ENCODE assay signal across 1 cellular context in the genomic region with DNA sequence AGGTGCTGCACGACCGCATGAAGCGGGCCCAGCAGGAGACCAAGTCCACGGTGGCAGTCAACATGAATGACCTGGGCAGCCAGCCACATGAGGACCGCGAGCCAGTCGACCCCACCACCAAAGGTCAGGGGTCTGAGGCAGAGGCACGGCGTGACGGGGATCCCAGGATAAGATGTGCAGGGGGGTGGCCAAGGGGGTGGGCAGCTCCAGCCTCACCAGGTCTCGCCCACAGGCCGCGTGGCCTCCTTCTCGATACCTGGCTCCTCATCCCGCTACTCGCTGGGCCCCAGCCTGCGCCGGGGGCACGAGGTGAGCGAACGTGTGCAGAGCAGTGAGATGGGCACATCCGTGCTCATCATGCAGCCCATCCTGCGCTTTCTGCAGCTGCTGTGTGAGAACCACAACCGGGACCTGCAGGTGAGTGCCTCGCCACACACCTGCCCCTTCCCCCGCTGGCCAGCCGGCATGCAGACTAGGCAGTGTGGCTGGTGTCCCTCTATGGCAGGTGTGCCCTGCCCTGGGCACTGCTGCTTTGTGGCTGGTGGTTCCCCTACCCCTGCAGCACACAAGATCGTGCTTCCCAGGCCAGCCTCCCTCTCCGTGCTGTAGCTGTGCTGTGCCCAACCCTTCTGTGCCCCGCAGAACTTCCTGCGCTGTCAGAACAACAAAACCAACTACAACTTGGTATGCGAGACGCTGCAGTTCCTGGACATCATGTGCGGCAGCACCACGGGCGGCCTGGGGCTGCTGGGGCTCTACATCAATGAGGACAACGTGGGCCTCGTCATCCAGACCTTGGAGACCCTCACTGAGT.
TF ChIP-seq lines count a peak whose summit lies in the region.

No MANE protein-coding gene starts in this region.

TF ChIP-seq in GM12878, 131 proteins besides CTCF, POLR2A, EP300 and RAD21:
- TF ChIP-seq MXI1 (IDR thresholded peaks at IDR 0.05; ENCODE audit: low read depth, low read length) (no peak), JUNB (IDR thresholded peaks at IDR 0.05) (no peak)
- TF ChIP-seq, protein P1, sequence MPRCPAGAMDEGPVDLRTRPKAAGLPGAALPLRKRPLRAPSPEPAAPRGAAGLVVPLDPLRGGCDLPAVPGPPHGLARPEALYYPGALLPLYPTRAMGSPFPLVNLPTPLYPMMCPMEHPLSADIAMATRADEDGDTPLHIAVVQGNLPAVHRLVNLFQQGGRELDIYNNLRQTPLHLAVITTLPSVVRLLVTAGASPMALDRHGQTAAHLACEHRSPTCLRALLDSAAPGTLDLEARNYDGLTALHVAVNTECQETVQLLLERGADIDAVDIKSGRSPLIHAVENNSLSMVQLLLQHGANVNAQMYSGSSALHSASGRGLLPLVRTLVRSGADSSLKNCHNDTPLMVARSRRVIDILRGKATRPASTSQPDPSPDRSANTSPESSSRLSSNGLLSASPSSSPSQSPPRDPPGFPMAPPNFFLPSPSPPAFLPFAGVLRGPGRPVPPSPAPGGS (IDR thresholded peaks at IDR 0.05; ENCODE audit: borderline replicate concordance, insufficient read depth, low read depth, low read length, poor library complexity, severe bottlenecking): peak; percentile 51
